Comparison of ENCODE assay signal across 8 cellular contexts in the genomic region with DNA sequence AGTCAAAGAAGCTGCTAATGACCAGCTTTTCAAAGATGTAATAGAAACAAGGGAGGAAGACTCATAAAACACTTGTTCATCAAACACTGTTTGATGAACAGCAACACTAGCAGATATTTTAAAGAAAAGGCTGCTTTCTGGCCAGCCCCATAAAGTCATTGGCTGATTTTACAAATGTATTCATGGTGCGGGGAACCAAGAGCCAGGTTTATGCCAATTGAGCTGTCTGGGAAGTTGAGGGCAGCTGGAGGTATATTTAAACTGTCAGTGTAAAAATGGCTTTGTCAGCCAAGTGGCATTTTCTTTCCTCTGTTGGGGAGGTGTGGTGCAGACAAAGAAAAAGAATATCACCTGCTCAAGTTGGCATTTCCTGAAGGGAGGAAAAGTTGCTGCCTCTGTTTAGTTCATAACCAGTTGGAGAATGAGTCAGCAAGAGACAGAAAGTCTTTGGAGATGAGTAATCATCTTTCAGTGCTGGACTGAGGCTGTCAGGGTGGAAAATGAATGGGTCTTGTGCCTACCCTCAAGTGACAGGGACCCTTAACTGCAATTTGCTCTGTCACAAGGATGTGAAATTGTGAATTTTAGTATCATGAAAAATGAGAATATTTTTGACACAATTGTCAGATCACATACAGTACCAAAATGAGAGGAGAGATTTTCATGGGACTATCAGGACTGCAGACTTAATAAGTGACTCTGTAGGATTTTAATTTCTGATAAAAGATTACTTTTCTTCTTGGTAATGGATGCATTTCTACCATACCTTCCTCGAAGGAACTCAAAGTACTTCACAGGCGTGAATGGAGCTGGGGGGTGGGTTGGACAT.
DNase-seq lines count a peak whose midpoint lies in the region; ATAC-seq and TF ChIP-seq lines count a peak whose summit lies in the region.

No MANE protein-coding gene starts in this region.

- H2AFZ ChIP-seq in mesenchymal stem cell (ENCODE audit: low read depth, low read length) = no peak overlapping the region

- H3K18ac ChIP-seq in mesenchymal stem cell (ENCODE audit: low read depth in 1 of 2, low read length in 2 of 2) = peak overlapping the region in 1 of 2 experiments; percentile 86

- H3K79me1 ChIP-seq in mesenchymal stem cell (replicated peaks; ENCODE audit: low read length, poor library complexity, severe bottlenecking) = no peaks in the 10 kb centered on the region

- WGBS in mesenchymal stem cell = 21% methylated on average over 3 of the region's 3 CpGs

- no peak overlapping the region for H2BK5ac ChIP-seq in mesenchymal stem cell (ENCODE audit: low read depth, low read length, poor library complexity, severe bottlenecking)

- no peak overlapping the region for H3K14ac ChIP-seq in mesenchymal stem cell (ENCODE audit: low read length in 2 of 2)

- no peak overlapping the region for H4K91ac ChIP-seq in mesenchymal stem cell (ENCODE audit: low read length)

- TF ChIP-seq CTCF in GM10248 (IDR thresholded peaks at IDR 0.05; ENCODE audit: control extremely low read depth, extremely low read depth, low read depth, missing control alignments) = no peak

- H3K4me1 ChIP-seq in mesenchymal stem cell (ENCODE audit: control insufficient read depth, insufficient read depth, low read depth, low read length) = peaks cover 6% of the 10 kb centered on the region

- CTCF ChIA-PET in GM10248 (lab: Yijun Ruan, JAX) = interaction anchor here (1.1 to 1.5 kb wide), 3 partner anchors 7 to 144 kb away, joined by 3 to 7 read pairs (median 3); no protein-coding TSS in a partner anchor

- DNase-seq in SW480 (ENCODE audit: low spot score) (peak; percentile 85), mesenchymal stem cell (peak; percentile 75), left lobe of liver (ENCODE audit: low spot score) (no peak), activated gamma-delta T cell (lab: John Stamatoyannopoulos, UW) (no peak), GM10248 (ENCODE audit: extremely low spot score) (no peak)
- no peak for DNase-seq in activated CD4-positive, alpha-beta T cell treated with anti-CD3 and anti-CD28 coated beads, Interleukin-2, amount 50 U/mL, for 1 hour

- no peak overlapping the region for H3K23ac ChIP-seq in mesenchymal stem cell (ENCODE audit: low read length in 2 of 2)

- no peak overlapping the region for H3K4ac ChIP-seq in mesenchymal stem cell (ENCODE audit: low read depth in 1 of 2, low read length in 2 of 2)

- H4K8ac ChIP-seq in mesenchymal stem cell (ENCODE audit: low read length) = peak overlapping the region; percentile 43

- no peak overlapping the region for H2BK120ac ChIP-seq in mesenchymal stem cell (ENCODE audit: low read depth, low read length)

- POLR2A ChIA-PET in GM10248 (lab: Yijun Ruan, JAX) = no interaction called here

- peak overlapping the region; percentile 84 for H3K27ac ChIP-seq in mesenchymal stem cell (ENCODE audit: low read length, poor library complexity, severe bottlenecking)

- H3K27me3 ChIP-seq in mesenchymal stem cell (ENCODE audit: control insufficient read depth in 1 of 2, insufficient read depth in 1 of 2, low read length in 2 of 2) = peaks cover 0 to 19% of the 10 kb centered on the region in 2 experiments

- no peaks in the 10 kb centered on the region for H3K9me3 ChIP-seq in mesenchymal stem cell (ENCODE audit: control insufficient read depth, low read length)

- no peaks in the 10 kb centered on the region for H3K36me3 ChIP-seq in mesenchymal stem cell (ENCODE audit: control insufficient read depth in 1 of 2, insufficient read depth in 2 of 2, low read depth in 1 of 2, low read length in 2 of 2)

- H2BK12ac ChIP-seq in mesenchymal stem cell (ENCODE audit: low read length in 2 of 2) = peak overlapping the region in 1 of 2 experiments; percentile 52

- H3K4me2 ChIP-seq in mesenchymal stem cell (ENCODE audit: low read length, poor library complexity, severe bottlenecking) = peak overlapping the region; percentile 31

- no peak overlapping the region for H3K4me3 ChIP-seq in mesenchymal stem cell (ENCODE audit: insufficient read depth in 1 of 2, low read depth in 1 of 2, low read length in 2 of 2)

- no peak overlapping the region for H2BK15ac ChIP-seq in mesenchymal stem cell (ENCODE audit: low read depth, poor library complexity, severe bottlenecking)

- ATAC-seq in GM18870 (IDR thresholded peaks at IDR 0.05; ENCODE audit: unreplicated experiment) (peak; percentile 96), HG03039 (IDR thresholded peaks at IDR 0.05; ENCODE audit: unreplicated experiment) (peak; percentile 91), left lobe of liver (no peak)

- no peak overlapping the region for H2AK5ac ChIP-seq in mesenchymal stem cell (ENCODE audit: low read length, severe bottlenecking)

- H3K9ac ChIP-seq in mesenchymal stem cell (ENCODE audit: low read length) = no peak overlapping the region

Comparison
In these comparisons a context has a peak if more than half of its experiments do, and no peak if none do; other contexts are left out.
1. DNase-seq: peak in SW480 (single experiment) and mesenchymal stem cell (single experiment); none in left lobe of liver (single experiment), activated CD4-positive, alpha-beta T cell treated with anti-CD3 and anti-CD28 coated beads, Interleukin-2, amount 50 U/mL, for 1 hour (single experiment), activated gamma-delta T cell (single experiment) and GM10248 (single experiment).